ENCODE assay signal across 30 cellular contexts in genomic region chr21:36656138-36656537, GRCh38. TPM values are rescaled to one million over a fixed set of nuclear protein-coding genes. Genes with fewer than 3 reads are reported as not detected.
DNase-seq lines count a peak whose midpoint lies in the region; ATAC-seq, FAIRE-seq and TF ChIP-seq lines count a peak whose summit lies in the region.
"Had no signal": no experiment of that assay in that cellular context is flagged by ENCODE, and none has a peak within 500 bp of the region (broad histone marks: within the 10 kb centered on the region; RNA-seq: fewer than 3 reads in every experiment).

No MANE protein-coding gene starts in this region.

- no peak overlapping the region for H4K91ac ChIP-seq in trophoblast cell (ENCODE audit: low read depth, low read length)

- no peaks in the 10 kb centered on the region for H3K36me3 ChIP-seq in RWPE2 (ENCODE audit: low read depth)
- no peaks in the 10 kb centered on the region for H3K36me3 ChIP-seq in trophoblast cell (ENCODE audit: control insufficient read depth in 1 of 2, insufficient read depth in 2 of 2, low read length in 2 of 2)
- no peaks in the 10 kb centered on the region for H3K36me3 ChIP-seq in GM23338 (ENCODE audit: insufficient read depth)
- H3K36me3 ChIP-seq: ascending aorta, BE2C, gastroesophageal sphincter, Peyer's patch, tibial nerve had no signal

- no peaks in the 10 kb centered on the region for H3K36me3 Mint-ChIP-seq in GM23338 (ENCODE audit: low read depth)
- H3K36me3 Mint-ChIP-seq: activated naive CD8-positive, alpha-beta T cell treated with anti-CD3 and anti-CD28 coated beads for 36 hours had no signal

- H2BK120ac ChIP-seq in trophoblast cell (ENCODE audit: insufficient read depth, low read length, poor library complexity): no peak overlapping the region

- H3K27ac ChIP-seq in RWPE2 (ENCODE audit: poor library complexity, severe bottlenecking) (peak overlapping the region; percentile 38), foreskin keratinocyte (no peak overlapping the region), trophoblast cell (ENCODE audit: low read depth, low read length) (no peak overlapping the region), GM23338 (ENCODE audit: low read depth) (no peak overlapping the region)
- H3K27ac ChIP-seq: ascending aorta, gastroesophageal sphincter, Peyer's patch, tibial nerve had no signal

- H3K18ac ChIP-seq in trophoblast cell (ENCODE audit: low read length): no peak overlapping the region

- ATAC-seq in RWPE2 (ENCODE audit: low read depth) (peak; percentile 95), foreskin keratinocyte (peak; percentile 59), GM18868 (IDR thresholded peaks at IDR 0.05; ENCODE audit: unreplicated experiment) (no peak), GM23338 (no peak)
- ATAC-seq: activated CD8-positive, alpha-beta T cell treated with anti-CD3 and anti-CD28 coated beads, Interleukin-2, amount 10 ng/mL, durations not matched to agents 7 days and 5 days; gastroesophageal sphincter; left ventricle myocardium superior had no signal

- H3K4ac ChIP-seq in trophoblast cell (ENCODE audit: low read depth, low read length): no peak overlapping the region

- peaks cover 8% of the 10 kb centered on the region for H3K4me1 ChIP-seq in RWPE2 (ENCODE audit: insufficient read depth, poor library complexity, severe bottlenecking)
- no peaks in the 10 kb centered on the region for H3K4me1 ChIP-seq in foreskin keratinocyte
- H3K4me1 ChIP-seq in trophoblast cell (ENCODE audit: control insufficient read depth in 1 of 2, insufficient read depth in 2 of 2, low read length in 2 of 2): peaks cover 2 to 3% of the 10 kb centered on the region in 2 experiments
- H3K4me1 ChIP-seq in GM23338 (ENCODE audit: insufficient read depth): no peaks in the 10 kb centered on the region
- H3K4me1 ChIP-seq: ascending aorta, BE2C, gastroesophageal sphincter, Peyer's patch, tibial nerve had no signal

- no peaks in the 10 kb centered on the region for H3K27me3 ChIP-seq in RWPE2 (ENCODE audit: insufficient read depth, poor library complexity, severe bottlenecking)
- peaks cover under 1% of the 10 kb centered on the region for H3K27me3 ChIP-seq in foreskin keratinocyte
- peaks cover 5% of the 10 kb centered on the region for H3K27me3 ChIP-seq in trophoblast cell (ENCODE audit: insufficient read depth, low read length)
- no peaks in the 10 kb centered on the region for H3K27me3 ChIP-seq in GM23338 (ENCODE audit: insufficient read depth)
- H3K27me3 ChIP-seq: ascending aorta, BE2C, Peyer's patch had no signal

- H3K79me2 ChIP-seq in trophoblast cell (ENCODE audit: control insufficient read depth, insufficient read depth, low read length, poor library complexity) (no peaks in the 10 kb centered on the region), GM23338 (replicated peaks; ENCODE audit: insufficient read depth) (no peaks in the 10 kb centered on the region)

- H3K14ac ChIP-seq in trophoblast cell (ENCODE audit: low read length): no peak overlapping the region

- no peak overlapping the region for H2BK12ac ChIP-seq in trophoblast cell (ENCODE audit: low read length)

- DNase-seq in HPDE6-E6E7 (ENCODE audit: extremely low spot score) (peak; percentile 97), RWPE2 (ENCODE audit: low spot score) (no peak), foreskin keratinocyte (peak; percentile 53 to 82), trophoblast cell (peak; percentile 7 to 44), GM19240 (ENCODE audit: insufficient read length, low spot score) (no peak), GM23338 (ENCODE audit: low spot score) (no peak), D721Med (ENCODE audit: insufficient read length, low spot score) (no peak)
- DNase-seq: activated CD4-positive, alpha-beta T cell treated with anti-CD3 and anti-CD28 coated beads for 1 hour; activated CD8-positive, alpha-beta T cell treated with anti-CD3 and anti-CD28 coated beads, Interleukin-2, amount 10 ng/mL, durations not matched to agents 7 days and 5 days; activated effector memory CD4-positive, alpha-beta T cell treated with Interleukin-2 at 50 U/mL for 16 hours; activated naive CD8-positive, alpha-beta T cell treated with anti-CD3 and anti-CD28 coated beads for 36 hours; BE2C; caudate nucleus; DMS53; hippocampal formation; Kasumi-1; left ventricle myocardium superior; NCI-H1092; NCI-H1694 treated with DMSO at 0.1 percent for 48 hours; NCI-H2171 treated with DMSO at 0.1 percent for 48 hours; NCI-H524 treated with DMSO at 0.1 percent for 48 hours; Peyer's patch; stimulated activated CD4-positive, alpha-beta T cell treated with anti-CD3 and anti-CD28 coated beads, Interleukin-2, amount 100 ng/mL, for 24 hours; T-helper 1 cell had no signal

- H2AFZ ChIP-seq in trophoblast cell (ENCODE audit: insufficient read depth, low read length, poor library complexity) (no peak overlapping the region), GM23338 (no peak overlapping the region)

- H3K4me3 Mint-ChIP-seq in GM23338: no peak overlapping the region
- H3K4me3 Mint-ChIP-seq: activated CD8-positive, alpha-beta T cell treated with anti-CD3 and anti-CD28 coated beads, Interleukin-2, amount 10 ng/mL, durations not matched to agents 7 days and 5 days; activated naive CD8-positive, alpha-beta T cell treated with anti-CD3 and anti-CD28 coated beads for 36 hours; nephron had no signal

- no peak overlapping the region for H4K12ac ChIP-seq in trophoblast cell (ENCODE audit: low read depth, low read length)

- no peak for TF ChIP-seq CTCF in RWPE2 (IDR thresholded peaks at IDR 0.05; ENCODE audit: poor library complexity, severe bottlenecking)
- TF ChIP-seq CTCF in foreskin keratinocyte (conservative IDR thresholded peaks at IDR 0.05): no peak
- no peak for TF ChIP-seq CTCF in GM23338 (conservative IDR thresholded peaks at IDR 0.05; ENCODE audit: low read depth in 2 of 2)
- no peak for TF ChIP-seq CTCF in D721Med (IDR thresholded peaks at IDR 0.05; ENCODE audit: insufficient read depth, missing control alignments)

- no peaks in the 10 kb centered on the region for H3F3A ChIP-seq in GM23338 (replicated peaks; ENCODE audit: low read depth)

- H4K20me1 ChIP-seq in GM23338 (replicated peaks; ENCODE audit: insufficient read depth): no peaks in the 10 kb centered on the region

- no peak overlapping the region for H3K4me2 ChIP-seq in trophoblast cell (ENCODE audit: low read length)
- no peak overlapping the region for H3K4me2 ChIP-seq in GM23338

- H2AK5ac ChIP-seq in trophoblast cell (ENCODE audit: low read length): no peak overlapping the region

- no CpG with 5 or more reads among the region's 6 CpGs for WGBS in trophoblast cell (ENCODE audit: extremely low coverage, insufficient coverage, insufficient read length)

- H4K8ac ChIP-seq in trophoblast cell (ENCODE audit: low read depth, low read length): no peak overlapping the region

- H3K9me3 Mint-ChIP-seq in GM23338: no peaks in the 10 kb centered on the region; the same call in 2 of the 3 replicates
- H3K9me3 Mint-ChIP-seq: activated naive CD8-positive, alpha-beta T cell treated with anti-CD3 and anti-CD28 coated beads for 36 hours; nephron had no signal

- peaks cover 3% of the 10 kb centered on the region for H3K27me3 Mint-ChIP-seq in GM23338 (ENCODE audit: insufficient read depth, low read depth, poor library complexity)

- H3K79me1 ChIP-seq in trophoblast cell (ENCODE audit: low read length): no peaks in the 10 kb centered on the region

- H3K4me1 Mint-ChIP-seq in GM23338: no peaks in the 10 kb centered on the region
- H3K4me1 Mint-ChIP-seq: activated naive CD8-positive, alpha-beta T cell treated with anti-CD3 and anti-CD28 coated beads for 36 hours; nephron had no signal

- H3K9me3 ChIP-seq in RWPE2 (ENCODE audit: severe bottlenecking) (no peaks in the 10 kb centered on the region), trophoblast cell (ENCODE audit: insufficient read depth, low read depth, low read length) (no peaks in the 10 kb centered on the region)
- H3K9me3 ChIP-seq: ascending aorta, BE2C, gastroesophageal sphincter, Peyer's patch, tibial nerve had no signal

- H3K23ac ChIP-seq in trophoblast cell (ENCODE audit: low read length): no peak overlapping the region

- no peak overlapping the region for H3K27ac Mint-ChIP-seq in GM23338
- H3K27ac Mint-ChIP-seq: activated CD8-positive, alpha-beta T cell treated with anti-CD3 and anti-CD28 coated beads, Interleukin-2, amount 10 ng/mL, durations not matched to agents 7 days and 5 days; activated naive CD8-positive, alpha-beta T cell treated with anti-CD3 and anti-CD28 coated beads for 36 hours; nephron had no signal

- no peak overlapping the region for H2BK5ac ChIP-seq in trophoblast cell (ENCODE audit: low read depth, low read length, poor library complexity)

- H3K4me3 ChIP-seq in RWPE2 (ENCODE audit: severe bottlenecking) (no peak overlapping the region), trophoblast cell (ENCODE audit: low read depth, low read length) (no peak overlapping the region), GM23338 (no peak overlapping the region)
- H3K4me3 ChIP-seq: ascending aorta, gastroesophageal sphincter, Peyer's patch, tibial nerve had no signal

- no peak overlapping the region for H3K9ac ChIP-seq in trophoblast cell (ENCODE audit: low read length)

- FAIRE-seq in D721Med (lab: Jason Lieb, UNC): no peak
- FAIRE-seq: GM19239 had no signal

- H3K9me2 ChIP-seq in GM23338 (ENCODE audit: insufficient read depth): 0 out of 2 replicates have a peak, but pooled peaks cover 2% of the 10 kb centered on the region

TF ChIP-seq in GM23338, 12 proteins besides CTCF, POLR2A, EP300 and RAD21 (continues in another document):
- no peak for TF ChIP-seq CREB1 (CRISPR knock-in tag; IDR thresholded peaks at IDR 0.05; ENCODE audit: low read depth)

RNA-seq across cellular contexts. Expression of gene SIM2, which starts 42.8 kb away (rescaled TPM):
- total RNA-seq in foreskin keratinocyte: not detected in 2 replicates
- not detected in 2 replicates for polyA plus RNA-seq in foreskin keratinocyte
- polyA plus RNA-seq in trophoblast cell (2013): 0.68 and 0.78 TPM in 2 replicates
- 0.49 and 1.4 TPM in 2 replicates for total RNA-seq in GM23338 (2014; rRNA removed; shearing (Covaris generic))
- 0.16 and 0.24 TPM in 2 replicates for polyA plus RNA-seq in GM23338 (2016; fragmentation: Nextera tagmentation; extraction: Ambion mirVana)
- total RNA-seq: activated CD8-positive, alpha-beta T cell treated with anti-CD3 and anti-CD28 coated beads, Interleukin-2, amount 10 ng/mL, durations not matched to agents 7 days and 5 days; activated naive CD8-positive, alpha-beta T cell treated with anti-CD3 and anti-CD28 coated beads for 36 hours; ascending aorta; left ventricle myocardium superior; Peyer's patch; tibial nerve had no signal

Comparison
In these comparisons a context has a peak if more than half of its experiments do, and no peak if none do; other contexts are left out.
1. DNase-seq: peak in HPDE6-E6E7 (single experiment), foreskin keratinocyte (2 of 2) and trophoblast cell (2 of 2); none in RWPE2 (single experiment), GM19240 (single experiment), GM23338 (single experiment) and D721Med (single experiment).
2. ATAC-seq: peak in RWPE2 (single experiment) and foreskin keratinocyte (single experiment); none in GM18868 (single experiment) and GM23338 (single experiment).